2 cellular contexts compared by ENCODE assay signal in the genomic region with DNA sequence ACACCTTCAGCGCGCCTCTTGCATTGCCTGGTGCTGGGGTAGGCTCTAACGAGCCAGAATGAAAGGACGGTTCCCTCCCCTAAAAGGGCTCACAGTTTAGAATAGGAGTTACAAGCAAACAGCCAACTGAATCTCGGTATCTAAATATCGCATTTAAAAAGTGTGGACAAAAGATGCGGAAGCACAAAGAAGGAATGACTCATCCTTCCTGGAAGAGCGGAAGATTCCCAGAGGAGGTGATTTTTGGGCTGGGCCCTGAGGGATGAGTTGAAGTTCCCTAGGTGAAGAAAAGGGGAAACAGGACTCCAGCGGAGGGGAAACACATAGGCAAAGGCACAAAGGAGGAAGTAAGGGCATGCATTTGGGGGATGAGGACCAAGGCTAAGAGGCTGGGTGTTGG.
A peak's percentile ranks its signal among the peaks of the same experiment; 100 is the strongest.
TF ChIP-seq lines count a peak whose summit lies in the region.

No MANE protein-coding gene starts in this region.

TF ChIP-seq in GM23338, 12 proteins besides CTCF, POLR2A, EP300 and RAD21:
- no peak for TF ChIP-seq POLR2AphosphoS5 (IDR thresholded peaks at IDR 0.05; ENCODE audit: low read depth)
- TF ChIP-seq JUNB (IDR thresholded peaks at IDR 0.05; ENCODE audit: unreplicated experiment): no peak
- no peak for TF ChIP-seq STAT1 (IDR thresholded peaks at IDR 0.05; ENCODE audit: unreplicated experiment)
- no peak for TF ChIP-seq EZH2phosphoT487 (IDR thresholded peaks at IDR 0.05; ENCODE audit: unreplicated experiment)
- TF ChIP-seq, protein P1, sequence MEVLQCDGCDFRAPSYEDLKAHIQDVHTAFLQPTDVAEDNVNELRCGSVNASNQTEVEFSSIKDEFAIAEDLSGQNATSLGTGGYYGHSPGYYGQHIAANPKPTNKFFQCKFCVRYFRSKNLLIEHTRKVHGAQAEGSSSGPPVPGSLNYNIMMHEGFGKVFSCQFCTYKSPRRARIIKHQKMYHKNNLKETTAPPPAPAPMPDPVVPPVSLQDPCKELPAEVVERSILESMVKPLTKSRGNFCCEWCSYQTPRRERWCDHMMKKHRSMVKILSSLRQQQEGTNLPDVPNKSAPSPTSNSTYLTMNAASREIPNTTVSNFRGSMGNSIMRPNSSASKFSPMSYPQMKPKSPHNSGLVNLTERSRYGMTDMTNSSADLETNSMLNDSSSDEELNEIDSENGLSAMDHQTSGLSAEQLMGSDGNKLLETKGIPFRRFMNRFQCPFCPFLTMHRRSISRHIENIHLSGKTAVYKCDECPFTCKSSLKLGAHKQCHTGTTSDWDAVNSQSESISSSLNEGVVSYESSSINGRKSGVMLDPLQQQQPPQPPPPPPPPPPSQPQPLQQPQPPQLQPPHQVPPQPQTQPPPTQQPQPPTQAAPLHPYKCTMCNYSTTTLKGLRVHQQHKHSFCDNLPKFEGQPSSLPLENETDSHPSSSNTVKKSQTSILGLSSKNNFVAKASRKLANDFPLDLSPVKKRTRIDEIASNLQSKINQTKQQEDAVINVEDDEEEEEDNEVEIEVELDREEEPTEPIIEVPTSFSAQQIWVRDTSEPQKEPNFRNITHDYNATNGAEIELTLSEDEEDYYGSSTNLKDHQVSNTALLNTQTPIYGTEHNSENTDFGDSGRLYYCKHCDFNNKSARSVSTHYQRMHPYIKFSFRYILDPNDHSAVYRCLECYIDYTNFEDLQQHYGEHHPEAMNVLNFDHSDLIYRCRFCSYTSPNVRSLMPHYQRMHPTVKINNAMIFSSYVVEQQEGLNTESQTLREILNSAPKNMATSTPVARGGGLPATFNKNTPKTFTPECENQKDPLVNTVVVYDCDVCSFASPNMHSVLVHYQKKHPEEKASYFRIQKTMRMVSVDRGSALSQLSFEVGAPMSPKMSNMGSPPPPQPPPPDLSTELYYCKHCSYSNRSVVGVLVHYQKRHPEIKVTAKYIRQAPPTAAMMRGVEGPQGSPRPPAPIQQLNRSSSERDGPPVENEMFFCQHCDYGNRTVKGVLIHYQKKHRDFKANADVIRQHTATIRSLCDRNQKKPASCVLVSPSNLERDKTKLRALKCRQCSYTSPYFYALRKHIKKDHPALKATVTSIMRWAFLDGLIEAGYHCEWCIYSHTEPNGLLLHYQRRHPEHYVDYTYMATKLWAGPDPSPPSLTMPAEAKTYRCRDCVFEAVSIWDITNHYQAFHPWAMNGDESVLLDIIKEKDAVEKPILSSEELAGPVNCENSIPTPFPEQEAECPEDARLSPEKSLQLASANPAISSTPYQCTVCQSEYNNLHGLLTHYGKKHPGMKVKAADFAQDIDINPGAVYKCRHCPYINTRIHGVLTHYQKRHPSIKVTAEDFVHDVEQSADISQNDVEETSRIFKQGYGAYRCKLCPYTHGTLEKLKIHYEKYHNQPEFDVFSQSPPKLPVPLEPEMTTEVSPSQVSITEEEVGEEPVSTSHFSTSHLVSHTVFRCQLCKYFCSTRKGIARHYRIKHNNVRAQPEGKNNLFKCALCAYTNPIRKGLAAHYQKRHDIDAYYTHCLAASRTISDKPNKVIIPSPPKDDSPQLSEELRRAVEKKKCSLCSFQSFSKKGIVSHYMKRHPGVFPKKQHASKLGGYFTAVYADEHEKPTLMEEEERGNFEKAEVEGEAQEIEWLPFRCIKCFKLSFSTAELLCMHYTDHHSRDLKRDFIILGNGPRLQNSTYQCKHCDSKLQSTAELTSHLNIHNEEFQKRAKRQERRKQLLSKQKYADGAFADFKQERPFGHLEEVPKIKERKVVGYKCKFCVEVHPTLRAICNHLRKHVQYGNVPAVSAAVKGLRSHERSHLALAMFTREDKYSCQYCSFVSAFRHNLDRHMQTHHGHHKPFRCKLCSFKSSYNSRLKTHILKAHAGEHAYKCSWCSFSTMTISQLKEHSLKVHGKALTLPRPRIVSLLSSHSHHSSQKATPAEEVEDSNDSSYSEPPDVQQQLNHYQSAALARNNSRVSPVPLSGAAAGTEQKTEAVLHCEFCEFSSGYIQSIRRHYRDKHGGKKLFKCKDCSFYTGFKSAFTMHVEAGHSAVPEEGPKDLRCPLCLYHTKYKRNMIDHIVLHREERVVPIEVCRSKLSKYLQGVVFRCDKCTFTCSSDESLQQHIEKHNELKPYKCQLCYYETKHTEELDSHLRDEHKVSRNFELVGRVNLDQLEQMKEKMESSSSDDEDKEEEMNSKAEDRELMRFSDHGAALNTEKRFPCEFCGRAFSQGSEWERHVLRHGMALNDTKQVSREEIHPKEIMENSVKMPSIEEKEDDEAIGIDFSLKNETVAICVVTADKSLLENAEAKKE (CRISPR knock-in tag; IDR thresholded peaks at IDR 0.05): no peak
- TF ChIP-seq CREB1 (CRISPR knock-in tag; IDR thresholded peaks at IDR 0.05; ENCODE audit: low read depth): no peak
- no peak for TF ChIP-seq NANOG (IDR thresholded peaks at IDR 0.05; ENCODE audit: borderline replicate concordance)

TF ChIP-seq in H1, 55 proteins besides CTCF, POLR2A, EP300 and RAD21:
- TF ChIP-seq JUND (IDR thresholded peaks at IDR 0.05; ENCODE audit: low read length) (peak; percentile 77), ASH2L (IDR thresholded peaks at IDR 0.05; ENCODE audit: low read length) (peak; percentile 12), ZNF274 (IDR thresholded peaks at IDR 0.05; ENCODE audit: borderline replicate concordance, extremely low read depth, low read length) (no peak), KDM5A (IDR thresholded peaks at IDR 0.05; ENCODE audit: low read length) (no peak), CEBPB (IDR thresholded peaks at IDR 0.05; ENCODE audit: low read depth, low read length) (no peak), TAF7 (optimal IDR thresholded peaks at IDR 0.05; ENCODE audit: borderline replicate concordance, low read depth, low read length) (no peak)
TF ChIP-seq in H1: peak in this region for 2.
